In genomic region chr5:78359831-78360673, GRCh38 we compare ENCODE assay signal across 7 cellular contexts. TPM values are rescaled to one million over a fixed set of nuclear protein-coding genes. Genes with fewer than 3 reads are reported as not detected.
DNase-seq lines count a peak whose midpoint lies in the region; ATAC-seq, FAIRE-seq and TF ChIP-seq lines count a peak whose summit lies in the region.

A gene with protein sequence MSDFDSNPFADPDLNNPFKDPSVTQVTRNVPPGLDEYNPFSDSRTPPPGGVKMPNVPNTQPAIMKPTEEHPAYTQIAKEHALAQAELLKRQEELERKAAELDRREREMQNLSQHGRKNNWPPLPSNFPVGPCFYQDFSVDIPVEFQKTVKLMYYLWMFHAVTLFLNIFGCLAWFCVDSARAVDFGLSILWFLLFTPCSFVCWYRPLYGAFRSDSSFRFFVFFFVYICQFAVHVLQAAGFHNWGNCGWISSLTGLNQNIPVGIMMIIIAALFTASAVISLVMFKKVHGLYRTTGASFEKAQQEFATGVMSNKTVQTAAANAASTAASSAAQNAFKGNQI (plus strand): TSS chr5:78360617. CDS start chr5:78360672, 55 bp downstream.

- H3K9me2 ChIP-seq in hepatocyte (replicated peaks; ENCODE audit: insufficient read depth), result no peaks in the 10 kb centered on the region

- H3K4me1 ChIP-seq in astrocyte (ENCODE audit: insufficient read depth, low read length) (peaks cover 7% of the 10 kb centered on the region), hepatocyte (ENCODE audit: insufficient read depth) (peaks cover 16% of the 10 kb centered on the region)

- WGBS in hepatocyte (ENCODE audit: low lambda C conversion rate, missing lambda C conversion rate), result 2% methylated on average over 77 of the region's 79 CpGs

- TF ChIP-seq CTCF in astrocyte (IDR thresholded peaks at IDR 0.05; ENCODE audit: insufficient read depth, low read depth, low read length) (no peak), hepatocyte (IDR thresholded peaks at IDR 0.05; ENCODE audit: poor library complexity) (peak; percentile 12)

- no peaks in the 10 kb centered on the region for H3K27me3 Mint-ChIP-seq in T-helper 2 cell treated with Interferon-gamma antibody and Interleukin-4, amounts not matched to agents 5 μg/mL and 100 μg/mL, for 36 hours (ENCODE audit: low read depth)
- no peaks in the 10 kb centered on the region for H3K27me3 Mint-ChIP-seq in astrocyte (ENCODE audit: low read depth, unreplicated experiment)

- H2AFZ ChIP-seq in astrocyte (ENCODE audit: low read depth, low read length), result peak within 1 kb of the TSS; percentile 100
- H2AFZ ChIP-seq in hepatocyte, result peak within 1 kb of the TSS; percentile 98

- H3K79me2 ChIP-seq in astrocyte (ENCODE audit: insufficient read depth, low read length) (peaks cover 49% of the 10 kb centered on the region), hepatocyte (peaks cover 51% of the 10 kb centered on the region)

- H3K4me3 Mint-ChIP-seq in T-helper 2 cell treated with Interferon-gamma antibody and Interleukin-4, amounts not matched to agents 5 μg/mL and 100 μg/mL, for 36 hours, result peak within 1 kb of the TSS; percentile 98
- peak within 1 kb of the TSS; percentile 99 for H3K4me3 Mint-ChIP-seq in astrocyte (ENCODE audit: unreplicated experiment)

- H3K4me2 ChIP-seq in astrocyte (ENCODE audit: low read length) (peak within 1 kb of the TSS; percentile 91), hepatocyte (peak within 1 kb of the TSS; percentile 78)

- H4K20me1 ChIP-seq in astrocyte (ENCODE audit: insufficient read depth, low read length) (peaks cover 11% of the 10 kb centered on the region), hepatocyte (ENCODE audit: insufficient read depth, poor library complexity, severe bottlenecking) (no peaks in the 10 kb centered on the region)

- H3K27ac ChIP-seq in astrocyte (ENCODE audit: low read depth, low read length) (peak within 1 kb of the TSS; percentile 92), hepatocyte (peak within 1 kb of the TSS; percentile 96)

- peak within 1 kb of the TSS; percentile 97 for H3K4me3 ChIP-seq in astrocyte (ENCODE audit: insufficient read depth, low read depth, low read length)
- peak within 1 kb of the TSS; percentile 87 for H3K4me3 ChIP-seq in hepatocyte

- peak within 1 kb of the TSS; percentile 95 for H3K27ac Mint-ChIP-seq in T-helper 2 cell treated with Interferon-gamma antibody and Interleukin-4, amounts not matched to agents 5 μg/mL and 100 μg/mL, for 36 hours
- peak within 1 kb of the TSS; percentile 96 for H3K27ac Mint-ChIP-seq in astrocyte (ENCODE audit: unreplicated experiment)

- ATAC-seq in GM18502 (IDR thresholded peaks at IDR 0.05; ENCODE audit: poor library complexity, unreplicated experiment) (peak; percentile 80), HG02943 (IDR thresholded peaks at IDR 0.05; ENCODE audit: low read depth, unreplicated experiment) (peak; percentile 70)

- DNase-seq in NCI-H1930 (lab: John Stamatoyannopoulos, UW) (peak; percentile 60 to 83), astrocyte (ENCODE audit: low read depth) (peak; percentile 83), hepatocyte (ENCODE audit: low spot score) (peak; percentile 96), retina (peak; percentile 97)
- peak; percentile 94 for DNase-seq in T-helper 2 cell treated with Interferon-gamma antibody and Interleukin-4, amounts not matched to agents 5 μg/mL and 100 μg/mL, for 36 hours (ENCODE audit: low spot score)

- H3K4me1 Mint-ChIP-seq in T-helper 2 cell treated with Interferon-gamma antibody and Interleukin-4, amounts not matched to agents 5 μg/mL and 100 μg/mL, for 36 hours (ENCODE audit: low read depth), result peaks cover 25% of the 10 kb centered on the region
- peaks cover 16% of the 10 kb centered on the region for H3K4me1 Mint-ChIP-seq in astrocyte (ENCODE audit: low read depth, unreplicated experiment)

- no peaks in the 10 kb centered on the region for H3K27me3 ChIP-seq in astrocyte (ENCODE audit: insufficient read depth, low read length)
- H3K27me3 ChIP-seq in hepatocyte, result no peaks in the 10 kb centered on the region

- no peaks in the 10 kb centered on the region for H3K9me3 Mint-ChIP-seq in T-helper 2 cell treated with Interferon-gamma antibody and Interleukin-4, amounts not matched to agents 5 μg/mL and 100 μg/mL, for 36 hours
- H3K9me3 Mint-ChIP-seq in astrocyte (ENCODE audit: unreplicated experiment), result no peaks in the 10 kb centered on the region

- H3K36me3 Mint-ChIP-seq in T-helper 2 cell treated with Interferon-gamma antibody and Interleukin-4, amounts not matched to agents 5 μg/mL and 100 μg/mL, for 36 hours (ENCODE audit: low read depth), result peaks cover 19% of the 10 kb centered on the region
- peaks cover 10% of the 10 kb centered on the region for H3K36me3 Mint-ChIP-seq in astrocyte (ENCODE audit: low read depth, unreplicated experiment)

- H3K9ac ChIP-seq in astrocyte (ENCODE audit: low read length), result peak within 1 kb of the TSS; percentile 96

- H3K36me3 ChIP-seq in astrocyte (ENCODE audit: insufficient read depth, low read length) (no peaks in the 10 kb centered on the region), hepatocyte (replicated peaks; ENCODE audit: insufficient read depth, low read depth) (no peaks in the 10 kb centered on the region)

- FAIRE-seq in astrocyte (lab: Jason Lieb, UNC), result no peak

- no peaks in the 10 kb centered on the region for H3K9me3 ChIP-seq in astrocyte (ENCODE audit: insufficient read depth, low read depth, low read length)
- H3K9me3 ChIP-seq in hepatocyte (ENCODE audit: low read depth), result no peaks in the 10 kb centered on the region

RNA-seq across cellular contexts. Expression of the gene that starts here (rescaled TPM):
- total RNA-seq in astrocyte (52.6 and 59.1 TPM in 2 replicates), hepatocyte (39.9 and 47.6 TPM in 2 replicates)
- polyA plus RNA-seq in hepatocyte, result 17.9 and 22.4 TPM in 2 replicates

Comparison
In these comparisons a context has a peak if more than half of its experiments do, and no peak if none do; other contexts are left out.
1. Peak in every context shown above with its lines: DNase-seq, ATAC-seq, H3K4me3 ChIP-seq and H3K27ac ChIP-seq.